31 cellular contexts compared by ENCODE assay signal in genomic region chr1:232707142-232707541, GRCh38.
"Had no signal": no experiment of that assay in that cellular context is flagged by ENCODE, and none has a peak within 500 bp of the region (broad histone marks: within the 10 kb centered on the region; RNA-seq: fewer than 3 reads in every experiment).

No MANE protein-coding gene starts in this region.

- H3K27me3 Mint-ChIP-seq: activated B cell treated with CpG ODN at 0.5 μM for 24 hours; activated CD8-positive, alpha-beta memory T cell treated with anti-CD3 and anti-CD28 coated beads, Interleukin-2, amount 10 ng/mL, durations not matched to agents 7 days and 5 days; activated naive CD8-positive, alpha-beta T cell; stimulated activated naive CD8-positive, alpha-beta T cell treated with anti-CD3 and anti-CD28 coated beads, Interleukin-15, Interleukin-2, amounts not matched to agents 100 ng/mL and 50 ng/mL, for 24 hours had no signal

- H3K9me3 ChIP-seq: ascending aorta, esophagus muscularis mucosa, heart left ventricle, pancreas, psoas muscle, sigmoid colon, vagina had no signal

- H3K27ac Mint-ChIP-seq: activated B cell treated with CpG ODN at 0.5 μM for 24 hours; activated CD8-positive, alpha-beta memory T cell treated with anti-CD3 and anti-CD28 coated beads, Interleukin-2, amount 10 ng/mL, durations not matched to agents 7 days and 5 days; activated CD8-positive, alpha-beta T cell treated with anti-CD3 and anti-CD28 coated beads, Interleukin-2, amount 10 ng/mL, durations not matched to agents 7 days and 5 days; activated naive CD8-positive, alpha-beta T cell; brain; effector memory CD8-positive, alpha-beta T cell; immature natural killer cell; memory B cell; naive thymus-derived CD8-positive, alpha-beta T cell; stimulated activated effector memory CD8-positive, alpha-beta T cell treated with anti-CD3 and anti-CD28 coated beads, Interleukin-12 subunit alpha, Interleukin-12 subunit beta, amount 100 ng/mL, for 72 hours; stimulated activated naive CD8-positive, alpha-beta T cell treated with anti-CD3 and anti-CD28 coated beads, Interleukin-15, Interleukin-2, amounts not matched to agents 100 ng/mL and 50 ng/mL, for 24 hours; type B pancreatic cell had no signal

- H3K27me3 ChIP-seq: ascending aorta, esophagus muscularis mucosa, foreskin keratinocyte, heart left ventricle, pancreas, sigmoid colon, vagina had no signal

- H3K27ac ChIP-seq: ascending aorta, esophagus muscularis mucosa, foreskin keratinocyte, heart left ventricle, pancreas, psoas muscle, sigmoid colon had no signal

- DNase-seq: activated B cell treated with CpG ODN at 0.5 μM for 24 hours; activated CD8-positive, alpha-beta memory T cell treated with anti-CD3 and anti-CD28 coated beads, Interleukin-2, amount 10 ng/mL, durations not matched to agents 7 days and 5 days; activated CD8-positive, alpha-beta T cell treated with anti-CD3 and anti-CD28 coated beads, Interleukin-2, amount 10 ng/mL, durations not matched to agents 7 days and 5 days; activated naive CD4-positive, alpha-beta T cell treated with Interleukin-2 at 50 U/mL for 16 hours; activated T-cell treated with anti-CD3 and anti-CD28 coated beads, Interleukin-2, amount 50 U/mL, for 48 hours; cortex of kidney; effector memory CD8-positive, alpha-beta T cell; heart left ventricle; hypothalamus; immature natural killer cell; kidney; left colon; naive thymus-derived CD8-positive, alpha-beta T cell; nucleus accumbens; pancreas; psoas muscle; sigmoid colon; small intestine; stimulated activated CD4-positive, alpha-beta T cell treated with anti-CD3 and anti-CD28 coated beads, Interleukin-4, amount 100 ng/mL, for 24 hours; substantia nigra had no signal

- H3K4me3 Mint-ChIP-seq: activated B cell treated with CpG ODN at 0.5 μM for 24 hours; activated CD8-positive, alpha-beta memory T cell treated with anti-CD3 and anti-CD28 coated beads, Interleukin-2, amount 10 ng/mL, durations not matched to agents 7 days and 5 days; activated CD8-positive, alpha-beta T cell treated with anti-CD3 and anti-CD28 coated beads, Interleukin-2, amount 10 ng/mL, durations not matched to agents 7 days and 5 days; activated naive CD8-positive, alpha-beta T cell; brain; effector memory CD8-positive, alpha-beta T cell; immature natural killer cell; memory B cell; naive thymus-derived CD8-positive, alpha-beta T cell; neural crest cell; stimulated activated effector memory CD8-positive, alpha-beta T cell treated with anti-CD3 and anti-CD28 coated beads, Interleukin-12 subunit alpha, Interleukin-12 subunit beta, amount 100 ng/mL, for 72 hours; stimulated activated naive CD8-positive, alpha-beta T cell treated with anti-CD3 and anti-CD28 coated beads, Interleukin-15, Interleukin-2, amounts not matched to agents 100 ng/mL and 50 ng/mL, for 24 hours; type B pancreatic cell had no signal

- H3K9me3 Mint-ChIP-seq: activated B cell treated with CpG ODN at 0.5 μM for 24 hours; brain; effector memory CD8-positive, alpha-beta T cell; memory B cell; stimulated activated effector memory CD8-positive, alpha-beta T cell treated with anti-CD3 and anti-CD28 coated beads, Interleukin-12 subunit alpha, Interleukin-12 subunit beta, amount 100 ng/mL, for 72 hours; stimulated activated naive CD8-positive, alpha-beta T cell treated with anti-CD3 and anti-CD28 coated beads, Interleukin-15, Interleukin-2, amounts not matched to agents 100 ng/mL and 50 ng/mL, for 24 hours had no signal

- H3K4me1 ChIP-seq: ascending aorta had no signal

- ATAC-seq: activated CD8-positive, alpha-beta memory T cell treated with anti-CD3 and anti-CD28 coated beads, Interleukin-2, amount 10 ng/mL, durations not matched to agents 7 days and 5 days; activated CD8-positive, alpha-beta T cell treated with anti-CD3 and anti-CD28 coated beads, Interleukin-2, amount 10 ng/mL, durations not matched to agents 7 days and 5 days; effector memory CD8-positive, alpha-beta T cell; foreskin keratinocyte; heart left ventricle; left colon; naive thymus-derived CD8-positive, alpha-beta T cell; pancreas; psoas muscle; stimulated activated effector memory CD8-positive, alpha-beta T cell treated with anti-CD3 and anti-CD28 coated beads, Interleukin-12 subunit alpha, Interleukin-12 subunit beta, amount 100 ng/mL, for 72 hours had no signal

- H3K36me3 Mint-ChIP-seq: activated CD8-positive, alpha-beta memory T cell treated with anti-CD3 and anti-CD28 coated beads, Interleukin-2, amount 10 ng/mL, durations not matched to agents 7 days and 5 days; activated naive CD8-positive, alpha-beta T cell; brain; immature natural killer cell; memory B cell; stimulated activated effector memory CD8-positive, alpha-beta T cell treated with anti-CD3 and anti-CD28 coated beads, Interleukin-12 subunit alpha, Interleukin-12 subunit beta, amount 100 ng/mL, for 72 hours; type B pancreatic cell had no signal

- H3K4me1 Mint-ChIP-seq: activated B cell treated with CpG ODN at 0.5 μM for 24 hours; activated CD8-positive, alpha-beta memory T cell treated with anti-CD3 and anti-CD28 coated beads, Interleukin-2, amount 10 ng/mL, durations not matched to agents 7 days and 5 days; immature natural killer cell; memory B cell; stimulated activated effector memory CD8-positive, alpha-beta T cell treated with anti-CD3 and anti-CD28 coated beads, Interleukin-12 subunit alpha, Interleukin-12 subunit beta, amount 100 ng/mL, for 72 hours had no signal

- H3K36me3 ChIP-seq: ascending aorta, esophagus muscularis mucosa, heart left ventricle, pancreas, sigmoid colon, vagina had no signal

- H3K4me3 ChIP-seq: ascending aorta, esophagus muscularis mucosa, heart left ventricle, pancreas, psoas muscle, sigmoid colon, vagina had no signal
